In genomic region chr4:112234952-112235609, GRCh38 we compare ENCODE assay signal across 8 cellular contexts. TPM values are rescaled to one million over a fixed set of nuclear protein-coding genes. Genes with fewer than 3 reads are reported as not detected.
DNase-seq lines count a peak whose midpoint lies in the region; ATAC-seq, FAIRE-seq and TF ChIP-seq lines count a peak whose summit lies in the region.

No MANE protein-coding gene starts in this region.

- H3K27ac ChIP-seq in DND-41 (ENCODE audit: low read length) (no peak overlapping the region), SJSA1 (0 out of 2 replicates have a peak overlapping the region, but pooled peaks have one; percentile 1), GM12878 (ENCODE audit: control insufficient read depth, insufficient read depth) (no peak overlapping the region)

- no peaks in the 10 kb centered on the region for H3K27me3 Mint-ChIP-seq in IgD-negative memory B cell

- no peaks in the 10 kb centered on the region for H3K27me3 ChIP-seq in DND-41 (ENCODE audit: insufficient read depth, low read length, poor library complexity)
- H3K27me3 ChIP-seq in SJSA1 (replicated peaks), result no peaks in the 10 kb centered on the region
- no peaks in the 10 kb centered on the region for H3K27me3 ChIP-seq in GM12878 (replicated peaks in 1 of 2; ENCODE audit: control insufficient read depth in 2 of 2, insufficient read depth in 2 of 2, low read length in 1 of 2)

- BruUV-seq in GM12878 (replicated peaks; lab: Mats Ljungman, UMichigan), result no TSS peak

- SMC1A ChIA-PET in GM12878 (lab: Charles Lee; ENCODE audit: uncharacterized antibody, unreplicated experiment), result interaction anchor here (0.6 to 7.3 kb wide), 29 partner anchors 8 to 628 kb away, joined by 3 to 88 read pairs (median 5); no protein-coding TSS in a partner anchor

- WGBS in GM12878 (ENCODE audit: insufficient coverage, insufficient replicate concordance, low lambda C conversion rate, missing lambda C conversion rate), result 32% methylated on average over 3 of the region's 3 CpGs

- H3K36me3 ChIP-seq in DND-41 (ENCODE audit: insufficient read depth, low read length) (no peaks in the 10 kb centered on the region; the same call in 1 of the 2 replicates), SJSA1 (peaks cover 6% of the 10 kb centered on the region), GM12878 (ENCODE audit: control insufficient read depth in 2 of 2, insufficient read depth in 2 of 2, low read length in 1 of 2) (no peaks in the 10 kb centered on the region)

- CTCF ChIA-PET in GM12878 (lab: Yijun Ruan, JAX), result interaction anchor here (0.8 to 7.8 kb wide), 31 partner anchors 9 to 289 kb away, joined by 3 to 135 read pairs (median 5); partner anchors contain the start of gene TIFA

- TF ChIP-seq CTCF in DND-41 (IDR thresholded peaks at IDR 0.05; ENCODE audit: borderline replicate concordance, extremely low read depth, low read length, poor library complexity, severe bottlenecking) (peak; percentile 78), GM12878 (IDR thresholded peaks at IDR 0.05 in 2 of 3, conservative IDR thresholded peaks at IDR 0.05 in 1 of 3; ENCODE audit: control insufficient read depth in 2 of 3, extremely low read depth in 1 of 3, insufficient read depth in 1 of 3, low read depth in 3 of 3, low read length in 3 of 3) (peak; percentile 74 to 76 (median 74))

- ATAC-seq in DND-41 (ENCODE audit: insufficient read depth, low read depth) (no peak), GM12878 (no peak), GM18517 (IDR thresholded peaks at IDR 0.05; ENCODE audit: unreplicated experiment) (no peak), HG02571 (IDR thresholded peaks at IDR 0.05; ENCODE audit: unreplicated experiment) (no peak)

- peaks cover 7% of the 10 kb centered on the region for H3K36me3 Mint-ChIP-seq in IgD-negative memory B cell

- peak overlapping the region in 2 of 3 donors; percentile 35 to 74 for H3K27ac Mint-ChIP-seq in IgD-negative memory B cell

- intact Hi-C loops in GM12878 (cut with micrococcal nuclease; ENCODE audit: unreplicated experiment), result loop anchor here (1.0 to 10.0 kb wide), 5 partner anchors 82 to 290 kb away; no protein-coding TSS in a partner anchor

- peaks cover 79% of the 10 kb centered on the region for H3K79me2 ChIP-seq in DND-41 (ENCODE audit: insufficient read depth, low read length)
- H3K79me2 ChIP-seq in GM12878 (ENCODE audit: control insufficient read depth, insufficient read depth, low read length), result peaks cover 16% of the 10 kb centered on the region

- H4K20me1 ChIP-seq in DND-41 (ENCODE audit: insufficient read depth, low read length), result 0 out of 2 replicates have a peak, but pooled peaks cover 2% of the 10 kb centered on the region
- H4K20me1 ChIP-seq in GM12878 (ENCODE audit: control insufficient read depth, insufficient read depth), result no peaks in the 10 kb centered on the region

- RAD21 ChIA-PET in GM12878 (lab: Charles Lee; ENCODE audit: unreplicated experiment), result interaction anchor here (0.8 to 6.7 kb wide), 24 partner anchors 8 to 401 kb away, joined by 3 to 90 read pairs (median 4); partner anchors contain the start of genes TIFA and ZGRF1

- no peaks in the 10 kb centered on the region for H3K9me3 Mint-ChIP-seq in IgD-negative memory B cell

- DNase-seq in DND-41 (peak; percentile 62), SJSA1 (ENCODE audit: low read depth in 1 of 2, low spot score in 2 of 2) (peak; percentile 58 to 71), GM12878 (ENCODE audit: low read depth, low spot score) (peak; percentile 19), hypothalamus (lab: John Stamatoyannopoulos, UW) (peak in 32 of 51 donors; percentile 1 to 73 (median 27))
- peak in 2 of 3 donors; percentile 19 to 37 for DNase-seq in stimulated activated CD4-positive, alpha-beta T cell treated with anti-CD3 and anti-CD28 coated beads, Interleukin-12 subunit alpha, Interleukin-12 subunit beta, amount 100 ng/mL, for 48 hours (ENCODE audit: low read depth in 2 of 3, low spot score in 1 of 3)

- peak overlapping the region in 2 of 4 donors; percentile 39 to 72 for H3K4me3 Mint-ChIP-seq in IgD-negative memory B cell

- no peak for FAIRE-seq in GM12878 (lab: Jason Lieb, UNC)

- peak; percentile 91 for TF ChIP-seq RAD21 in GM12878 (IDR thresholded peaks at IDR 0.05; ENCODE audit: insufficient read depth, low read depth, low read length)

- no peaks in the 10 kb centered on the region for H3K9me3 ChIP-seq in DND-41 (ENCODE audit: insufficient read depth, low read length, severe bottlenecking)
- no peaks in the 10 kb centered on the region for H3K9me3 ChIP-seq in SJSA1 (replicated peaks)
- no peaks in the 10 kb centered on the region for H3K9me3 ChIP-seq in GM12878 (replicated peaks; ENCODE audit: control insufficient read depth, insufficient read depth, low read length)

- no peak for TF ChIP-seq EP300 in GM12878 (IDR thresholded peaks at IDR 0.05; ENCODE audit: borderline replicate concordance in 1 of 2, control insufficient read depth in 1 of 2, low read depth in 2 of 2, low read length in 2 of 2)

- H3K9ac ChIP-seq in DND-41 (ENCODE audit: low read depth, low read length), result no peak overlapping the region
- H3K9ac ChIP-seq in GM12878 (ENCODE audit: control insufficient read depth, insufficient read depth, low read length), result no peak overlapping the region

- TF ChIP-seq POLR2A in GM12878 (IDR thresholded peaks at IDR 0.05; ENCODE audit: low read depth, low read length), result no peak

- no peak overlapping the region for H2AFZ ChIP-seq in DND-41 (ENCODE audit: low read depth, low read length)
- no peak overlapping the region for H2AFZ ChIP-seq in GM12878 (ENCODE audit: control insufficient read depth, low read depth, low read length)

- in situ Hi-C loops in GM12878 (cut with MboI), result loop anchor here (5.0 kb wide), 1 partner anchor 128 kb away; no protein-coding TSS in a partner anchor

- POLR2A ChIA-PET in GM12878 (lab: Charles Lee), result interaction anchor here (0.6 to 2.1 kb wide), 4 partner anchors 14 to 128 kb away, joined by 3 to 8 read pairs (median 4); no protein-coding TSS in a partner anchor

- H3K4me3 ChIP-seq in DND-41 (ENCODE audit: low read depth in 1 of 2, low read length in 2 of 2) (no peak overlapping the region), SJSA1 (no peak overlapping the region), GM12878 (no peak overlapping the region)

- H3K4me1 ChIP-seq in DND-41 (ENCODE audit: insufficient read depth, low read length) (peaks cover 38% of the 10 kb centered on the region), SJSA1 (replicated peaks) (peaks cover 12% of the 10 kb centered on the region), GM12878 (ENCODE audit: control insufficient read depth, insufficient read depth, low read length) (no peaks in the 10 kb centered on the region)

- H3K4me1 Mint-ChIP-seq in IgD-negative memory B cell, result peaks cover 26 to 45% (median 31%) of the 10 kb centered on the region in 3 donors

- peak overlapping the region; percentile 18; the same call in 1 of the 2 replicates for H3K4me2 ChIP-seq in DND-41 (ENCODE audit: insufficient read depth, low read length)
- peak overlapping the region; percentile 22; the same call in 1 of the 2 replicates for H3K4me2 ChIP-seq in GM12878 (ENCODE audit: control insufficient read depth, insufficient read depth)

TF ChIP-seq in GM12878, 131 proteins besides CTCF, POLR2A, EP300 and RAD21 (continues in another document):
- no peak for TF ChIP-seq POLR2AphosphoS2 (IDR thresholded peaks at IDR 0.05; ENCODE audit: low read depth, low read length)
- TF ChIP-seq JUNB (IDR thresholded peaks at IDR 0.05), result no peak
- 0 out of 2 replicates have a peak, but pooled peaks have one; percentile 31 for TF ChIP-seq YY1 (IDR thresholded peaks at IDR 0.05; ENCODE audit: low read depth, low read length)
- peak; percentile 82; the same call in 1 of the 2 replicates for TF ChIP-seq SMC3 (IDR thresholded peaks at IDR 0.05; ENCODE audit: borderline replicate concordance, low read length)

RNA-seq across cellular contexts. Expression of gene AP1AR, which starts 3.5 kb away (rescaled TPM):
- polyA plus RNA-seq in IgD-negative memory B cell (17.4 TPM), GM12878 (2011; rRNA removed) (29.1 and 52.5 TPM in 2 replicates), GM12878 (2014; fragmentation: Illumina TruSeq; extraction: Trizol) (14.4 and 19.7 TPM in 2 replicates), GM12878 (2014; fragmentation: Nextera tagmentation; extraction: Ambion mirVana) (1 to 10 TPM; 5.6 to 7.2 TPM), GM12878 (2014; rRNA removed) (12.9 and 14.7 TPM in 2 replicates), GM12878 (2016; fragmentation: Nextera tagmentation; extraction: Ambion mirVana) (10 to 100 TPM; 15.9 to 17.1 TPM)
- total RNA-seq in SJSA1 (2014; rRNA removed; shearing (Covaris generic)), result 35.3 and 38.9 TPM in 2 replicates
- 27.8 and 30.2 TPM in 2 replicates for total RNA-seq in GM12878 (2013; cell fraction: nucleolus; rRNA removed)
- total RNA-seq in GM12878 (2014; rRNA removed) (16.8 and 23.2 TPM in 2 replicates), GM12878 (2014; rRNA removed; fragmentation: Illumina TruSeq; extraction: Trizol) (20.2 and 20.9 TPM in 2 replicates), GM12878 (2021) (18.2 and 19.8 TPM in 2 replicates)
- 3.3 TPM for polyA plus RNA-seq in GM12878 (2011; ENCODE audit: low read depth)
- 6.4 and 7.7 TPM in 2 replicates for polyA plus RNA-seq in GM12878 (2011; cell fraction: cytosol; rRNA removed)
- 16.9 and 21.3 TPM in 2 replicates for polyA plus RNA-seq in GM12878 (2011; cell fraction: nucleus; rRNA removed)
- 7.2 and 10.6 TPM in 2 replicates for polyA plus RNA-seq in GM12878 (2012)
- 3.8 and 6.7 TPM in 2 replicates for polyA minus RNA-seq in GM12878 (2011; rRNA and poly(A)+ RNA removed)
- polyA minus RNA-seq in GM12878 (2011; cell fraction: cytosol; rRNA and poly(A)+ RNA removed), result 10.6 and 11.9 TPM in 2 replicates
- 9.9 and 13.1 TPM in 2 replicates for polyA minus RNA-seq in GM12878 (2011; cell fraction: nucleus; rRNA and poly(A)+ RNA removed)

RNA-seq across cellular contexts. Expression of gene TIFA, which starts 50.6 kb away (rescaled TPM):
- 103 TPM for polyA plus RNA-seq in IgD-negative memory B cell
- total RNA-seq in SJSA1 (2014; rRNA removed; shearing (Covaris generic)), result 22.3 and 39.4 TPM in 2 replicates
- 68.2 and 72.8 TPM in 2 replicates for total RNA-seq in GM12878 (2013; cell fraction: nucleolus; rRNA removed)
- total RNA-seq in GM12878 (2014; rRNA removed), result 57.0 and 84.4 TPM in 2 replicates
- 69.7 and 74.5 TPM in 2 replicates for total RNA-seq in GM12878 (2014; rRNA removed; fragmentation: Illumina TruSeq; extraction: Trizol)
- 96.3 and 100 TPM in 2 replicates for total RNA-seq in GM12878 (2021)
- polyA plus RNA-seq in GM12878 (2011; ENCODE audit: low read depth), result 41.0 TPM
- 135 and 218 TPM in 2 replicates for polyA plus RNA-seq in GM12878 (2011; rRNA removed)
- polyA plus RNA-seq in GM12878 (2011; cell fraction: cytosol; rRNA removed), result 36.5 and 41.4 TPM in 2 replicates
- polyA plus RNA-seq in GM12878 (2011; cell fraction: nucleus; rRNA removed), result 27.4 and 31.3 TPM in 2 replicates
- 36.4 and 72.0 TPM in 2 replicates for polyA plus RNA-seq in GM12878 (2012)
- polyA plus RNA-seq in GM12878 (2014; fragmentation: Illumina TruSeq; extraction: Trizol), result 80.8 and 105 TPM in 2 replicates
- 10 to 100 TPM; 31.6 to 34.6 TPM for polyA plus RNA-seq in GM12878 (2014; fragmentation: Nextera tagmentation; extraction: Ambion mirVana)
- polyA plus RNA-seq in GM12878 (2014; rRNA removed), result 78.8 and 93.9 TPM in 2 replicates
- polyA plus RNA-seq in GM12878 (2016; fragmentation: Nextera tagmentation; extraction: Ambion mirVana), result 100 to 1,000 TPM; 116 to 125 TPM
- 46.7 and 54.7 TPM in 2 replicates for polyA minus RNA-seq in GM12878 (2011; rRNA and poly(A)+ RNA removed)
- 25.7 and 27.1 TPM in 2 replicates for polyA minus RNA-seq in GM12878 (2011; cell fraction: cytosol; rRNA and poly(A)+ RNA removed)
- 37.1 and 50.5 TPM in 2 replicates for polyA minus RNA-seq in GM12878 (2011; cell fraction: nucleus; rRNA and poly(A)+ RNA removed)
